Comparison of ENCODE assay signal across 8 cellular contexts in the genomic region with DNA sequence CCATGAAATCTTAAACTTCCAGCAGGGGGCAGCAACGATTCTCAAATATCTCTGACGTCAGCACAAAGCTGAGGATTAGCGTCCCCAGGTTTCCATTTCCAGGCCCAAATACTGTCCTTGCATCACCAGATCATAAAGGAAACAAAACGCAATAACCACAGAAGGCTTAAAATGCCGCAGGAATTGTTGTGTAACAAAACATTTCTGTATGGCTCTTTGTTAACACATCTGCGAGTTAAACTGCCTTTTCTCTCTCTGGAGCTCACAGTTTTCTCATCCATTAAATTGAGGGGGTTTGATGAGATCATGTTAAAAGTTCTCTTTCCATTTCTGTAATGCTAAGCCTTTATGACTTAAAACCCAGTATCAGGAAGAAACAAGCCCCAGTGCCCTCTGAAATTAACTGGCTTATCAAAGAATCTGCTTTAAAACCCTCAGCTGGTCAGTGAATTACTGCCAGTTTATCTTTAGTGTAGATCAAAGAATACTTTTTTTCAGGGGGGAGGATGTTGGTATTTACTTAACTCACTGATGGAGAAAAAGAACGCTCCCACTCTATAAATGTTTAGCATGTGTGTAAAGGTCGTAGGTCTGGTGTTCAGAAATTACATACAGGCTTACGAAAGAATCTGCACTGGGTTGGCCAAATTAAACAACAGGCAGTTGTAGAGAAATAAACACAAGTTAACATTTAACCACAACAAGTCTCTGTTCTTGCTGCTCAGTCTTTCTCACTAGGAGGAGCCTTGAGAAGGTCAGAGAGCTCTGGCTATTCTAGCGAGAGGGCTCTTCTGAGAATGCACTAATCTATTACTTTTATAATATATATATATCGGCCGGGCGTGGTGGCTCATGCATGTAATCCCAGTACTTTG. TPM values are rescaled to one million over a fixed set of nuclear protein-coding genes. Genes with fewer than 3 reads are reported as not detected.
DNase-seq lines count a peak whose midpoint lies in the region; ATAC-seq lines count a peak whose summit lies in the region.

No MANE protein-coding gene starts in this region.

- H3K27me3 ChIP-seq in HAP-1 (ENCODE audit: low read depth): no peaks in the 10 kb centered on the region

- ATAC-seq in left lobe of liver (peak; percentile 76), HG03469 (IDR thresholded peaks at IDR 0.05; ENCODE audit: unreplicated experiment) (no peak)

- H3K4me1 ChIP-seq in HAP-1: peaks cover 14% of the 10 kb centered on the region

- H3K36me3 ChIP-seq in HAP-1 (replicated peaks): no peaks in the 10 kb centered on the region

- peak; percentile 91 for DNase-seq in CD1c-positive myeloid dendritic cell (ENCODE audit: extremely low spot score)
- DNase-seq in HAP-1 (ENCODE audit: low spot score in 2 of 2): peak; percentile 92 to 98
- peak; percentile 27 for DNase-seq in NCI-H345 treated with DMSO at 0.1 percent for 48 hours (lab: John Stamatoyannopoulos, UW; ENCODE audit: unreplicated experiment)
- peak; percentile 62 for DNase-seq in activated CD4-positive, CD25-positive, alpha-beta regulatory T cell treated with anti-CD3 and anti-CD28 coated beads, Interleukin-2, amount 50 U/mL, for 72 hours
- peak; percentile 77 for DNase-seq in cerebellum (ENCODE audit: low spot score)
- peak; percentile 75 for DNase-seq in left lobe of liver (ENCODE audit: low spot score)
- peak; percentile 71 to 82 for DNase-seq in stimulated activated CD4-positive, alpha-beta T cell treated with anti-CD3 and anti-CD28 coated beads, Interleukin-2, amount 100 ng/mL, for 24 hours

- H3K9me3 ChIP-seq in HAP-1: no peaks in the 10 kb centered on the region

- H3K4me3 ChIP-seq in HAP-1: no peak overlapping the region

- in situ Hi-C loops in HAP-1 (cut with MboI; ENCODE audit: low sequenced_read_pairs): no loop called here

RNA-seq across cellular contexts. Expression of a gene that starts 10.6 kb away (rescaled TPM):
- total RNA-seq in cerebellum (23.8 TPM), left lobe of liver (12.0 TPM)

RNA-seq across cellular contexts. Expression of a gene that starts 28.0 kb away (rescaled TPM):
- 59.9 TPM for total RNA-seq in cerebellum
- 27.1 TPM for total RNA-seq in left lobe of liver

RNA-seq across cellular contexts. Expression of a gene that starts 44.8 kb away (rescaled TPM):
- total RNA-seq in cerebellum (not detected), left lobe of liver (3.1 TPM)

RNA-seq across cellular contexts. Expression of a gene that starts 56.9 kb away (rescaled TPM):
- total RNA-seq in cerebellum (10.4 TPM), left lobe of liver (8.1 TPM)

RNA-seq across cellular contexts. Expression of a gene that starts 57.1 kb away (rescaled TPM):
- total RNA-seq in cerebellum (41.4 TPM), left lobe of liver (27.8 TPM)

Comparison
In these comparisons a context has a peak if more than half of its experiments do, and no peak if none do; other contexts are left out.
1. DNase-seq: peak in every context shown above with its lines; median percentile 95 in HAP-1; 91 in CD1c-positive myeloid dendritic cell; 77 in cerebellum; 76 in stimulated activated CD4-positive, alpha-beta T cell treated with anti-CD3 and anti-CD28 coated beads, Interleukin-2, amount 100 ng/mL, for 24 hours; 75 in left lobe of liver; 62 in activated CD4-positive, CD25-positive, alpha-beta regulatory T cell treated with anti-CD3 and anti-CD28 coated beads, Interleukin-2, amount 50 U/mL, for 72 hours; 27 in NCI-H345 treated with DMSO at 0.1 percent for 48 hours.